Comparison of ENCODE assay signal across 9 cellular contexts in genomic region chr14:74514471-74514932, GRCh38. TPM values are rescaled to one million over a fixed set of nuclear protein-coding genes. Genes with fewer than 3 reads are reported as not detected.
A peak's percentile ranks its signal among the peaks of the same experiment; 100 is the strongest.
DNase-seq lines count a peak whose midpoint lies in the region; ATAC-seq, FAIRE-seq and TF ChIP-seq lines count a peak whose summit lies in the region.
"Had no signal": no experiment of that assay in that cellular context is flagged by ENCODE, and none has a peak within 500 bp of the region (broad histone marks: within the 10 kb centered on the region; RNA-seq: fewer than 3 reads in every experiment).

No MANE protein-coding gene starts in this region.

- no peak overlapping the region for H3K4me3 Mint-ChIP-seq in activated T-helper 2 cell treated with anti-CD3 and anti-CD28 coated beads, Interferon-gamma antibody, Interleukin-2, Interleukin-4, amounts not matched to agents 10 μg/mL and 5 μg/mL and 100 μg/mL, durations not matched to agents 14 hours and 24 hours and 36 hours (ENCODE audit: low read depth)

- H3K36me3 ChIP-seq in mucosa of descending colon (ENCODE audit: low read depth), result no peaks in the 10 kb centered on the region

- H3K36me3 Mint-ChIP-seq in activated T-helper 2 cell treated with anti-CD3 and anti-CD28 coated beads, Interferon-gamma antibody, Interleukin-2, Interleukin-4, amounts not matched to agents 10 μg/mL and 5 μg/mL and 100 μg/mL, durations not matched to agents 14 hours and 24 hours and 36 hours (ENCODE audit: low read depth), result no peaks in the 10 kb centered on the region

- H3K27me3 Mint-ChIP-seq in activated T-helper 2 cell treated with anti-CD3 and anti-CD28 coated beads, Interferon-gamma antibody, Interleukin-2, Interleukin-4, amounts not matched to agents 10 μg/mL and 5 μg/mL and 100 μg/mL, durations not matched to agents 14 hours and 24 hours and 36 hours (ENCODE audit: low read depth), result peaks cover 17% of the 10 kb centered on the region

- intact Hi-C loops in mucosa of descending colon (cut with DNase I, micrococcal nuclease), result no loop called here
- intact Hi-C loops in activated T-helper 2 cell treated with anti-CD3 and anti-CD28 coated beads, Interferon-gamma antibody, Interleukin-2, Interleukin-4, amounts not matched to agents 10 μg/mL and 5 μg/mL and 100 μg/mL, durations not matched to agents 14 hours and 24 hours and 36 hours (cut with micrococcal nuclease), result no loop called here

- peak; percentile 46 to 55 for DNase-seq in AML-193 (lab: John Stamatoyannopoulos, UW)
- no peak for DNase-seq in HTR-8/SVneo (ENCODE audit: insufficient read length, low spot score)
- peak; percentile 97 for DNase-seq in astrocyte of the spinal cord (ENCODE audit: low read depth, low spot score)
- DNase-seq in mucosa of descending colon, result peak; percentile 24 to 53 (median 34)
- no peak for DNase-seq in activated T-helper 2 cell treated with anti-CD3 and anti-CD28 coated beads, Interferon-gamma antibody, Interleukin-2, Interleukin-4, amounts not matched to agents 10 μg/mL and 5 μg/mL and 100 μg/mL, durations not matched to agents 14 hours and 24 hours and 36 hours (ENCODE audit: low spot score)
- DNase-seq in GM13977 (ENCODE audit: low spot score), result no peak
- DNase-seq: NCI-H446 treated with DMSO at 0.1 percent for 48 hours had no signal

- no peak overlapping the region for H3K27ac Mint-ChIP-seq in activated T-helper 2 cell treated with anti-CD3 and anti-CD28 coated beads, Interferon-gamma antibody, Interleukin-2, Interleukin-4, amounts not matched to agents 10 μg/mL and 5 μg/mL and 100 μg/mL, durations not matched to agents 14 hours and 24 hours and 36 hours

- peak; percentile 55 for FAIRE-seq in HTR-8/SVneo (lab: Jason Lieb, UNC)

- TF ChIP-seq CTCF in astrocyte of the spinal cord (IDR thresholded peaks at IDR 0.05; ENCODE audit: low read depth, low read length) (no peak), mucosa of descending colon (IDR thresholded peaks at IDR 0.05) (no peak), GM13977 (IDR thresholded peaks at IDR 0.05; ENCODE audit: extremely low read depth, insufficient read depth, missing control alignments) (no peak)

- no peaks in the 10 kb centered on the region for H3K9me3 ChIP-seq in mucosa of descending colon

- no peaks in the 10 kb centered on the region for H3K4me1 ChIP-seq in mucosa of descending colon (ENCODE audit: low read depth)

- H3K4me3 ChIP-seq in astrocyte of the spinal cord (ENCODE audit: low read depth, low read length) (no peak overlapping the region), mucosa of descending colon (no peak overlapping the region)

- peaks cover 5% of the 10 kb centered on the region for H3K4me1 Mint-ChIP-seq in activated T-helper 2 cell treated with anti-CD3 and anti-CD28 coated beads, Interferon-gamma antibody, Interleukin-2, Interleukin-4, amounts not matched to agents 10 μg/mL and 5 μg/mL and 100 μg/mL, durations not matched to agents 14 hours and 24 hours and 36 hours (ENCODE audit: low read depth)

- in situ Hi-C loops in astrocyte of the spinal cord (cut with HindIII; ENCODE audit: low sequenced_read_pairs), result no loop called here
- in situ Hi-C loops in GM13977 (cut with MboI; ENCODE audit: low pct_unique_long_range_greater_than_20kb, low sequenced_read_pairs, unreplicated experiment), result no loop called here

- no peaks in the 10 kb centered on the region for H3K9me3 Mint-ChIP-seq in activated T-helper 2 cell treated with anti-CD3 and anti-CD28 coated beads, Interferon-gamma antibody, Interleukin-2, Interleukin-4, amounts not matched to agents 10 μg/mL and 5 μg/mL and 100 μg/mL, durations not matched to agents 14 hours and 24 hours and 36 hours

- peak; percentile 40 for ATAC-seq in mucosa of descending colon
- ATAC-seq in activated CD4-positive, CD25-positive, alpha-beta regulatory T cell treated with anti-CD3 and anti-CD28 coated beads, Interleukin-2, amount 50 U/mL, for 24 hours, result no peak
- ATAC-seq in GM19035 (IDR thresholded peaks at IDR 0.05; ENCODE audit: unreplicated experiment), result no peak

RNA-seq across cellular contexts. Expression of gene ISCA2, which starts 20.9 kb away (rescaled TPM):
- 10 to 100 TPM; 22.4 to 36.1 (median 30.0) TPM for total RNA-seq in mucosa of descending colon
- total RNA-seq in activated T-helper 2 cell treated with anti-CD3 and anti-CD28 coated beads, Interferon-gamma antibody, Interleukin-2, Interleukin-4, amounts not matched to agents 10 μg/mL and 5 μg/mL and 100 μg/mL, durations not matched to agents 14 hours and 24 hours and 36 hours, result 23.9 and 25.3 TPM in 2 replicates

RNA-seq across cellular contexts. Expression of gene NPC2, which starts 21.4 kb away (rescaled TPM):
- total RNA-seq in mucosa of descending colon, result 100 to 1,000 TPM; 150 to 212 (median 168) TPM
- 17.8 and 19.2 TPM in 2 replicates for total RNA-seq in activated T-helper 2 cell treated with anti-CD3 and anti-CD28 coated beads, Interferon-gamma antibody, Interleukin-2, Interleukin-4, amounts not matched to agents 10 μg/mL and 5 μg/mL and 100 μg/mL, durations not matched to agents 14 hours and 24 hours and 36 hours

Comparison
In these comparisons a context has a peak if more than half of its experiments do, and no peak if none do; other contexts are left out.
1. DNase-seq: peak in AML-193 (2 of 2), astrocyte of the spinal cord (single experiment) and mucosa of descending colon (3 of 3); none in HTR-8/SVneo (single experiment), activated T-helper 2 cell treated with anti-CD3 and anti-CD28 coated beads, Interferon-gamma antibody, Interleukin-2, Interleukin-4, amounts not matched to agents 10 μg/mL and 5 μg/mL and 100 μg/mL, durations not matched to agents 14 hours and 24 hours and 36 hours (single experiment) and GM13977 (single experiment).